13 cellular contexts compared by ENCODE assay signal in genomic region chr6:122649701-122650100, GRCh38.
"Had no signal": no experiment of that assay in that cellular context is flagged by ENCODE, and none has a peak within 500 bp of the region (broad histone marks: within the 10 kb centered on the region; RNA-seq: fewer than 3 reads in every experiment).

No MANE protein-coding gene starts in this region.

- H3K4me3 ChIP-seq: esophagus muscularis mucosa had no signal

- H3K27ac ChIP-seq: esophagus muscularis mucosa had no signal

- H3K4me1 ChIP-seq: esophagus muscularis mucosa had no signal

- DNase-seq: activated CD4-positive, alpha-beta T cell treated with anti-CD3 and anti-CD28 coated beads for 48 hours; activated CD4-positive, CD25-positive, alpha-beta regulatory T cell; activated CD8-positive, alpha-beta T cell treated with anti-CD3 and anti-CD28 coated beads for 36 hours; activated naive CD4-positive, alpha-beta T cell; activated naive CD8-positive, alpha-beta T cell treated with anti-CD3 and anti-CD28 coated beads for 36 hours; activated T-cell treated with anti-CD3 and anti-CD28 coated beads, Interleukin-2, amount 50 U/mL, for 1 hour; effector CD8-positive, alpha-beta T cell; midbrain; occipital lobe; posterior cingulate gyrus; stimulated activated naive B cell treated with anti-CD40 and anti-IgM and Interleukin-4, amounts not matched to agents 10 μg/mL and 1 μg/mL and 100 μg/mL, for 72 hours; T-helper 9 cell had no signal

- H3K9me3 ChIP-seq: esophagus muscularis mucosa had no signal

- H3K36me3 ChIP-seq: esophagus muscularis mucosa had no signal

- H3K27me3 ChIP-seq: esophagus muscularis mucosa had no signal
